In the genomic region with DNA sequence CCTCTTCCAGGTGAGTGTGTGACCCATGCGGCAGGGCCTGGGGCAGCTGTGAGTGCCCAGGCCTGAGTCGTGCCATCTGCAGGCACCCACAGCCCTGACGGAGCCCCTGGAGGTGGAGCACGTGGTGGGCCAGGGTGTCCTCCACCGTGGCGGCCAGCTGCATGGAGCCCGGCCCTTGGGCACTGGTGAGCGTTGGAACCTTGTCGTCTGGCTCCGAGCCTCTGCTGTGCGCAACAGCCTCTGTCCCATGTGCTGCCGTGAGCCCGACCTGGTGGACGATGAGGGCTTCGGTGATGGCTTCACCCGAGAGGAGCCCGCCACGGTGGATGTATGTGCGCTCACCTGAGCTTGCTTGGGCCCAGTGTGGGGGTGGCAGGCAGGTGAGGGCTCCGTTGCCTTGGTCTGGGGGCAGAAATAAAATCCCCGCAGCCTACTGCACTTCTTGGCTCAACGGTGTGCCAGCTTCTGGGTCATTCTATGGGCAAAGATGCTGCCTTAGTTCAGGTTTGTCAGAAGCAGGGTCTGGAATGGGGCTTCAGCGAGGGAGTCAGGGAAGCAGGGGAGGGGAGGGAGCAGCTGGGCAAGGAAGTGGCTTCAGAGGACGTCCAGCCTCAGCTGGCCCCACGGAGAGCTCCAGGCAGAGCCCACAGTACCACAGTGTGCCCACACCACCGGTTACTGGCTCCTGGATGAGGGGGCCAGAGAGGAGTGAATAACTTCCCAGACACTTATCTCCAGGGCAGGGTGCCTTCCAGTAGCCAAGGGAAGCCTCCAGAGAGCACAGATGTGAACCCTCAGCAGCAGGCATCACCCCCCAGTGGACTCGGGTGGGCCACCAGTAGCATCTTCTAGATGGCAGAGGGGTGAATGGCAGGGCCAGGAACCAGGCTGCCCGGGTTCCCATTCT, we compare ENCODE assay signal across 9 cellular contexts. TPM values are rescaled to one million over a fixed set of nuclear protein-coding genes. Genes with fewer than 3 reads are reported as not detected.
A peak's percentile ranks its signal among the peaks of the same experiment; 100 is the strongest.
DNase-seq lines count a peak whose midpoint lies in the region; ATAC-seq and TF ChIP-seq lines count a peak whose summit lies in the region.
"Had no signal": no experiment of that assay in that cellular context is flagged by ENCODE, and none has a peak within 500 bp of the region (broad histone marks: within the 10 kb centered on the region; RNA-seq: fewer than 3 reads in every experiment).

No MANE protein-coding gene starts in this region.

- H3K4me1 ChIP-seq in gastrocnemius medialis, result peaks cover 46 to 68% of the 10 kb centered on the region in 2 donors

- intact Hi-C loops in gastrocnemius medialis (cut with DNase I; ENCODE audit: low total_unique reads), result loop anchor here (5.0 to 10.0 kb wide), 2 partner anchors 173 to 386 kb away; partner anchors contain the start of genes PITPNM2 and SBNO1

- DNase-seq in H7 (no peak), foreskin fibroblast (no peak), gastrocnemius medialis (no peak), NCI-H345 treated with DMSO at 0.1 percent for 48 hours (lab: John Stamatoyannopoulos, UW; ENCODE audit: unreplicated experiment) (no peak), COR-L47 (lab: John Stamatoyannopoulos, UW) (no peak)
- no peak for DNase-seq in activated effector memory CD4-positive, alpha-beta T cell treated with anti-CD3 and anti-CD28 coated beads, Interleukin-2, amount 50 U/mL, for 16 hours
- no peak for DNase-seq in stimulated activated CD4-positive, alpha-beta T cell treated with anti-CD3 and anti-CD28 coated beads, Interleukin-15, amount 100 ng/mL, for 24 hours
- DNase-seq: GOT3 had no signal

- H3K27ac ChIP-seq in gastrocnemius medialis, result peak overlapping the region in 1 of 4 donors; percentile 91

- peak overlapping the region; percentile 94 for H3K4me3 ChIP-seq in H7 (ENCODE audit: insufficient read depth, low read depth, low read length)
- H3K4me3 ChIP-seq in WI38 (ENCODE audit: low read depth, low read length), result peak overlapping the region; percentile 84
- peak overlapping the region; percentile 81 to 85 for H3K4me3 ChIP-seq in foreskin fibroblast (ENCODE audit: low read depth in 1 of 2, low read length in 2 of 2)
- peak overlapping the region; percentile 83 to 97 (median 92) for H3K4me3 ChIP-seq in gastrocnemius medialis

- TF ChIP-seq CTCF in WI38 (IDR thresholded peaks at IDR 0.05; ENCODE audit: low read depth, low read length), result no peak
- TF ChIP-seq CTCF in foreskin fibroblast (IDR thresholded peaks at IDR 0.05; ENCODE audit: low read depth, low read length), result no peak
- no peak for TF ChIP-seq CTCF in gastrocnemius medialis (IDR thresholded peaks at IDR 0.05 in 4 of 5, conservative IDR thresholded peaks at IDR 0.05 in 1 of 5)

- TF ChIP-seq POLR2A in gastrocnemius medialis (IDR thresholded peaks at IDR 0.05), result no peak

- H3K9me3 ChIP-seq in gastrocnemius medialis, result no peaks in the 10 kb centered on the region

- in situ Hi-C loops in gastrocnemius medialis (cut with MboI; ENCODE audit: low sequenced_read_pairs in 4 of 4), result loop anchor here in 1 of 4 donors (10.0 kb wide), 1 partner anchor 256 kb away; the partner anchor contains the start of genes MPHOSPH9 and MTRFR

- peaks cover 2% of the 10 kb centered on the region for H3K36me3 ChIP-seq in H7 (replicated peaks; ENCODE audit: control insufficient read depth, insufficient read depth, low read length)
- peaks cover 0 to 6% of the 10 kb centered on the region in 2 donors for H3K36me3 ChIP-seq in gastrocnemius medialis

- H3K27me3 ChIP-seq in H7 (ENCODE audit: control insufficient read depth, insufficient read depth, low read length), result no peaks in the 10 kb centered on the region
- H3K27me3 ChIP-seq in gastrocnemius medialis, result no peaks in the 10 kb centered on the region

- no peak for ATAC-seq in gastrocnemius medialis

RNA-seq across cellular contexts. Expression of gene ARL6IP4, which starts 1.2 kb away (rescaled TPM):
- 203 and 220 TPM in 2 replicates for total RNA-seq in H7 (2014; rRNA removed; shearing (Covaris generic))
- 100 to 1,000 TPM; 123 to 175 (median 156) TPM for total RNA-seq in gastrocnemius medialis

RNA-seq across cellular contexts. Expression of gene OGFOD2, which starts 4.2 kb away (rescaled TPM):
- total RNA-seq in H7 (2014; rRNA removed; shearing (Covaris generic)), result 17.8 and 23.4 TPM in 2 replicates
- total RNA-seq in gastrocnemius medialis, result 10 to 100 TPM in 1 of 4 donors, 1 to 10 TPM in 3; 3.2 to 11.7 (median 7.8) TPM

RNA-seq across cellular contexts. Expression of gene ABCB9, which starts 13.0 kb away (rescaled TPM):
- total RNA-seq in H7 (2014; rRNA removed; shearing (Covaris generic)), result 1.7 and 3.0 TPM in 2 replicates
- 1 to 10 TPM in 2 of 4 donors, under 1 TPM in 2; 0.53 to 1.5 (median 0.99) TPM for total RNA-seq in gastrocnemius medialis
